29 cellular contexts compared by ENCODE assay signal in the genomic region with DNA sequence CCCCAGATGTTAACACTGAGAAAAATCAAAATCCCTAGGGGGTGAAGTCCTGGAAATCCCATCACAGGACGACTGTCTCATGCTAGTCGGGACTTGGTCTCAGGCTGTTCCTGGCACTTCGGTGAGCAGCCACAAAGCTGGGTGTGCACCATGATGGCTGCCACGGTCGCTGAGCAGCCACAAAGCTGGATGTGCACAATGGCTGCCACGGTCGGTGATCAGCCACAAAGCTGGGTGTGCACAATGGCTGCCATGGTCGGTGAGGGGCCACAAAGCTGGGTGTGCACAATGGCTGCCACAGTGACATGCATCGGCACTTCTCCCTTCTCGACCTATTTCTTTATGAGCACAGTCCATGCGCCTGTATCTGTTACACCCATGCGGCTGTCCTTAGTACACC.
"Had no signal": no experiment of that assay in that cellular context is flagged by ENCODE, and none has a peak within 500 bp of the region (broad histone marks: within the 10 kb centered on the region; RNA-seq: fewer than 3 reads in every experiment).

No MANE protein-coding gene starts in this region.

- H3K4me2 ChIP-seq: SK-N-SH had no signal

- H3K9me3 ChIP-seq: colonic mucosa, sigmoid colon, SK-N-SH, thyroid gland had no signal

- FAIRE-seq: frontal cortex, islet of Langerhans, small intestine, TTC549 had no signal

- H3K27ac Mint-ChIP-seq: activated naive CD4-positive, alpha-beta T cell treated with anti-CD3 and anti-CD28 coated beads, Interleukin-2, amount 50 U/mL, for 72 hours; activated T-helper 2 cell treated with anti-CD3 and anti-CD28 coated beads, Interferon-gamma antibody, Interleukin-2, Interleukin-4, amounts not matched to agents 10 μg/mL and 5 μg/mL and 100 μg/mL, durations not matched to agents 14 hours and 24 hours and 36 hours; natural killer cell treated with Interleukin-12 subunit alpha and Interleukin-12 subunit beta and Interleukin-15 and Interleukin-18, amount 100 ng/mL, for 72 hours; progenitor cell of endocrine pancreas; stimulated activated naive B cell treated with anti-CD40 and anti-IgM and Interleukin-4, amounts not matched to agents 10 μg/mL and 1 μg/mL and 100 μg/mL, for 72 hours; T-helper 1 cell treated with Interleukin-12 subunit alpha and Interleukin-12 subunit beta and Interleukin-4 antibody, amounts not matched to agents 30 μg/mL and 1 μg/mL, for 36 hours had no signal

- H3K36me3 ChIP-seq: colonic mucosa, sigmoid colon, stomach, thyroid gland had no signal

- H3K4me1 ChIP-seq: colonic mucosa, sigmoid colon, stomach, thyroid gland had no signal

- H3K9me3 Mint-ChIP-seq: activated naive CD4-positive, alpha-beta T cell treated with anti-CD3 and anti-CD28 coated beads, Interleukin-2, amount 50 U/mL, for 72 hours; activated T-helper 2 cell treated with anti-CD3 and anti-CD28 coated beads, Interferon-gamma antibody, Interleukin-2, Interleukin-4, amounts not matched to agents 10 μg/mL and 5 μg/mL and 100 μg/mL, durations not matched to agents 14 hours and 24 hours and 36 hours; natural killer cell treated with Interleukin-12 subunit alpha and Interleukin-12 subunit beta and Interleukin-15 and Interleukin-18, amount 100 ng/mL, for 72 hours; stimulated activated naive B cell treated with anti-CD40 and anti-IgM and Interleukin-4, amounts not matched to agents 10 μg/mL and 1 μg/mL and 100 μg/mL, for 72 hours; T-helper 1 cell treated with Interleukin-12 subunit alpha and Interleukin-12 subunit beta and Interleukin-4 antibody, amounts not matched to agents 30 μg/mL and 1 μg/mL, for 36 hours had no signal

- H3K27me3 ChIP-seq: colonic mucosa, thyroid gland had no signal

- H3K27ac ChIP-seq: colonic mucosa, sigmoid colon, stomach, thyroid gland, VCaP had no signal

- H3K4me3 ChIP-seq: colonic mucosa, mucosa of descending colon, sigmoid colon, stomach, thyroid gland had no signal

- H3K36me3 Mint-ChIP-seq: activated naive CD4-positive, alpha-beta T cell treated with anti-CD3 and anti-CD28 coated beads, Interleukin-2, amount 50 U/mL, for 72 hours; natural killer cell treated with Interleukin-12 subunit alpha and Interleukin-12 subunit beta and Interleukin-15 and Interleukin-18, amount 100 ng/mL, for 72 hours had no signal

- H3K4me1 Mint-ChIP-seq: stimulated activated naive B cell treated with anti-CD40 and anti-IgM and Interleukin-4, amounts not matched to agents 10 μg/mL and 1 μg/mL and 100 μg/mL, for 72 hours had no signal

- H3K9ac ChIP-seq: SK-N-SH had no signal

- H3K27me3 Mint-ChIP-seq: natural killer cell treated with Interleukin-12 subunit alpha and Interleukin-12 subunit beta and Interleukin-15 and Interleukin-18, amount 100 ng/mL, for 72 hours; progenitor cell of endocrine pancreas; stimulated activated naive B cell treated with anti-CD40 and anti-IgM and Interleukin-4, amounts not matched to agents 10 μg/mL and 1 μg/mL and 100 μg/mL, for 72 hours had no signal

- H3K4me3 Mint-ChIP-seq: natural killer cell treated with Interleukin-12 subunit alpha and Interleukin-12 subunit beta and Interleukin-15 and Interleukin-18, amount 100 ng/mL, for 72 hours; stimulated activated naive B cell treated with anti-CD40 and anti-IgM and Interleukin-4, amounts not matched to agents 10 μg/mL and 1 μg/mL and 100 μg/mL, for 72 hours; T-helper 1 cell treated with Interleukin-12 subunit alpha and Interleukin-12 subunit beta and Interleukin-4 antibody, amounts not matched to agents 30 μg/mL and 1 μg/mL, for 36 hours had no signal

- DNase-seq: activated CD4-positive, alpha-beta T cell treated with anti-CD3 and anti-CD28 coated beads for 4 hours; activated CD4-positive, alpha-beta T cell treated with anti-CD3 and anti-CD28 coated beads, Interleukin-2, amount 50 U/mL, for 48 hours; activated naive CD4-positive, alpha-beta T cell; activated T-cell treated with anti-CD3 and anti-CD28 coated beads, Interleukin-2, amount 50 U/mL, for 48 hours; anterior cingulate cortex; cerebellar nuclear complex; colonic mucosa; effector CD8-positive, alpha-beta T cell; left cardiac atrium; mesenchymal stem cell; mucosa of descending colon; sigmoid colon; SK-N-SH; small intestine; stimulated activated CD4-positive, alpha-beta T cell treated with anti-CD3 and anti-CD28 coated beads, Interleukin-2, amount 100 ng/mL, for 24 hours; stimulated activated naive B cell treated with anti-CD40 and anti-IgM and Interleukin-4, amounts not matched to agents 10 μg/mL and 1 μg/mL and 100 μg/mL, for 72 hours; stomach; SW 1271; T-helper 9 cell; thyroid gland had no signal
